Comparison of ENCODE assay signal across 10 cellular contexts in the genomic region with DNA sequence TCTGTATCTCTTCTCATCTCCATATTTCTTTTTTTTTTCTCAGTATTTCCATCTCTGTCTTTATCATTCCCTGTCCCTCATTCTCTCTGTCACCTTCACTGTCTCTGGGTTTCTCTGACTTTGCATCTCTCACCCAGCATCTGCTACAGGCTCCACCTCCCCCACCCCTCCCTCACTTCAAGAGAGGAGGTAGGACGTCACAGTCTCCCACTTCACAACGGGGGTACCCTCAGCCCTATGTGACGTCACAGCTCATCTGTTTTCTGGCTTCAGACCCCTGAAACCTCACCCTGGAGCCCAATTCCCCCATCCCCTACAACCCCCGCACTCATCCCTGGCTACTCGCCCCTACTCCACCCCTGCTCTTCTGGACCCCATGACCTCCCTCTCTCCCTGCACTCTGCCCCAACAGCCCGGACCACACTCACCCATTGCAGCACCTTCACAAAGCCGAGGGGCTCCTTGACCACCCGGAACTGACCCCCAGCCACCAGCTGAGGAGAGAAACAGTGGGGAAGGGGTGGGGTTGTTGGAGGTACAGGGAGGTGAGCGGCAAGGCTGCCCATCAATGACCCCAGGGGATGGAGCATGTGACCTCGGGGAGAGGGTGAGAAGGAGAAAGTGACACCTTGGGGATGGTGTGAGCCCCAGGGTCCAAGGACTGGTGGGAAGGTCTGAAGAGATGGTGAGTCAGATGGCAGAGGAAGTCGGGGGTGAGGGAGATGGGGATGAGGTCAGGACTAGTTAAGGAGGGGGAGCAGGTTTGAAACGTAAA. TPM values are rescaled to one million over a fixed set of nuclear protein-coding genes. Genes with fewer than 3 reads are reported as not detected.
DNase-seq lines count a peak whose midpoint lies in the region; ATAC-seq and TF ChIP-seq lines count a peak whose summit lies in the region.
"Had no signal": no experiment of that assay in that cellular context is flagged by ENCODE, and none has a peak within 500 bp of the region (broad histone marks: within the 10 kb centered on the region; RNA-seq: fewer than 3 reads in every experiment).

No MANE protein-coding gene starts in this region.

- H3K4me3 Mint-ChIP-seq in stimulated activated naive CD8-positive, alpha-beta T cell treated with anti-CD3 and anti-CD28 coated beads, Interleukin-15, Interleukin-2, amounts not matched to agents 100 ng/mL and 50 ng/mL, for 24 hours = peak overlapping the region; percentile 60
- H3K4me3 Mint-ChIP-seq in chondrocyte (ENCODE audit: unreplicated experiment) (no peak overlapping the region), type B pancreatic cell (peak overlapping the region; percentile 22)

- DNase-seq in stimulated activated naive CD8-positive, alpha-beta T cell treated with anti-CD3 and anti-CD28 coated beads, Interleukin-15, Interleukin-2, amounts not matched to agents 100 U/mL and 50 U/mL, for 24 hours = no peak
- DNase-seq in chondrocyte (ENCODE audit: low spot score) (peak; percentile 76), type B pancreatic cell (ENCODE audit: extremely low spot score, unreplicated experiment) (no peak), lower leg skin (ENCODE audit: low spot score in 2 of 2) (no peak), A172 (ENCODE audit: low spot score) (no peak)
- DNase-seq: CD4-positive, CD25-positive, alpha-beta regulatory T cell; NCI-H1930; ovary had no signal

- TF ChIP-seq CTCF in chondrocyte (IDR thresholded peaks at IDR 0.05) (no peak), type B pancreatic cell (conservative IDR thresholded peaks at IDR 0.05) (no peak), lower leg skin (IDR thresholded peaks at IDR 0.05) (no peak)

- intact Hi-C loops in lower leg skin (cut with DNase I; ENCODE audit: low total_unique reads) = no loop called here

- H3K27ac Mint-ChIP-seq in stimulated activated naive CD8-positive, alpha-beta T cell treated with anti-CD3 and anti-CD28 coated beads, Interleukin-15, Interleukin-2, amounts not matched to agents 100 ng/mL and 50 ng/mL, for 24 hours = peak overlapping the region; percentile 20
- H3K27ac Mint-ChIP-seq in chondrocyte (ENCODE audit: unreplicated experiment) = no peak overlapping the region
- H3K27ac Mint-ChIP-seq in type B pancreatic cell = no peak overlapping the region
- H3K27ac Mint-ChIP-seq: CD4-positive, CD25-positive, alpha-beta regulatory T cell had no signal

- H3K9me3 Mint-ChIP-seq in stimulated activated naive CD8-positive, alpha-beta T cell treated with anti-CD3 and anti-CD28 coated beads, Interleukin-15, Interleukin-2, amounts not matched to agents 100 ng/mL and 50 ng/mL, for 24 hours = no peaks in the 10 kb centered on the region
- no peaks in the 10 kb centered on the region for H3K9me3 Mint-ChIP-seq in chondrocyte (ENCODE audit: low read depth)
- no peaks in the 10 kb centered on the region for H3K9me3 Mint-ChIP-seq in type B pancreatic cell

- no peak overlapping the region for H3K4me3 ChIP-seq in lower leg skin (ENCODE audit: low read depth, poor library complexity, severe bottlenecking)
- H3K4me3 ChIP-seq: ovary had no signal

- WGBS in lower leg skin, 2 donors = 10 to 44% methylated on average over 11 to 12 of the region's 12 CpGs

- H3K4me1 Mint-ChIP-seq in stimulated activated naive CD8-positive, alpha-beta T cell treated with anti-CD3 and anti-CD28 coated beads, Interleukin-15, Interleukin-2, amounts not matched to agents 100 ng/mL and 50 ng/mL, for 24 hours (ENCODE audit: low read depth) = peaks cover 20% of the 10 kb centered on the region
- peaks cover 8% of the 10 kb centered on the region for H3K4me1 Mint-ChIP-seq in chondrocyte (ENCODE audit: low read depth)
- no peaks in the 10 kb centered on the region for H3K4me1 Mint-ChIP-seq in type B pancreatic cell (ENCODE audit: unreplicated experiment)

- H3K36me3 Mint-ChIP-seq in stimulated activated naive CD8-positive, alpha-beta T cell treated with anti-CD3 and anti-CD28 coated beads, Interleukin-15, Interleukin-2, amounts not matched to agents 100 ng/mL and 50 ng/mL, for 24 hours (ENCODE audit: low read depth) = no peaks in the 10 kb centered on the region
- H3K36me3 Mint-ChIP-seq in chondrocyte (ENCODE audit: low read depth) = no peaks in the 10 kb centered on the region
- H3K36me3 Mint-ChIP-seq in type B pancreatic cell = no peaks in the 10 kb centered on the region
- H3K36me3 Mint-ChIP-seq: CD4-positive, CD25-positive, alpha-beta regulatory T cell had no signal

- no peak for ATAC-seq in stimulated activated naive CD8-positive, alpha-beta T cell treated with anti-CD3 and anti-CD28 coated beads, Interleukin-15, Interleukin-2, amounts not matched to agents 100 U/mL and 50 U/mL, for 24 hours

- no peak for TF ChIP-seq POLR2A in lower leg skin (IDR thresholded peaks at IDR 0.05)

- H3K27me3 Mint-ChIP-seq in stimulated activated naive CD8-positive, alpha-beta T cell treated with anti-CD3 and anti-CD28 coated beads, Interleukin-15, Interleukin-2, amounts not matched to agents 100 ng/mL and 50 ng/mL, for 24 hours = no peaks in the 10 kb centered on the region
- H3K27me3 Mint-ChIP-seq in chondrocyte (ENCODE audit: low read depth) (no peaks in the 10 kb centered on the region), type B pancreatic cell (peaks cover 13% of the 10 kb centered on the region)
- H3K27me3 Mint-ChIP-seq: CD4-positive, CD25-positive, alpha-beta regulatory T cell had no signal

RNA-seq across cellular contexts. Expression of a gene that starts 1.3 kb away (rescaled TPM):
- 0.87 to 1.5 TPM (median 1.4 TPM) in 3 replicates for total RNA-seq in chondrocyte
- total RNA-seq in type B pancreatic cell (ENCODE audit: low replicate concordance) = 13.6 and 14.8 TPM in 2 replicates
- 1 to 10 TPM in 2 of 4 donors, under 1 TPM in 2; 0.88 to 4.8 (median 1.7) TPM for total RNA-seq in lower leg skin
- total RNA-seq in A172 (2014; rRNA removed; shearing (Covaris generic)) = 0.05 and 0.48 TPM in 2 replicates
- total RNA-seq: fibroblast of villous mesenchyme had no signal

RNA-seq across cellular contexts. Expression of a gene that starts 12.6 kb away (rescaled TPM):
- 7.2 to 8.2 TPM (median 7.5 TPM) in 3 replicates for total RNA-seq in chondrocyte
- 8.7 and 13.2 TPM in 2 replicates for total RNA-seq in type B pancreatic cell (ENCODE audit: low replicate concordance)
- total RNA-seq in lower leg skin = 10 to 100 TPM; 18.8 to 58.9 (median 33.4) TPM
- total RNA-seq in A172 (2014; rRNA removed; shearing (Covaris generic)) = 2.8 and 2.9 TPM in 2 replicates

RNA-seq across cellular contexts. Expression of a gene that starts 27.0 kb away (rescaled TPM):
- 120 to 203 TPM (median 187 TPM) in 3 replicates for total RNA-seq in chondrocyte
- total RNA-seq in type B pancreatic cell (ENCODE audit: low replicate concordance) = 25.7 and 28.2 TPM in 2 replicates
- 100 to 1,000 TPM; 126 to 132 (median 130) TPM for total RNA-seq in lower leg skin
- total RNA-seq in A172 (2014; rRNA removed; shearing (Covaris generic)) = 70.3 and 80.8 TPM in 2 replicates

RNA-seq across cellular contexts. Expression of a gene that starts 34.4 kb away (rescaled TPM):
- total RNA-seq in chondrocyte = not detected in 3 replicates
- 0.17 and 0.48 TPM in 2 replicates for total RNA-seq in type B pancreatic cell (ENCODE audit: low replicate concordance)
- total RNA-seq in lower leg skin = under 1 TPM in 3 of 4 donors, not detected in 1; 0.06 to 0.76 (median 0.15) TPM
- not detected in 2 replicates for total RNA-seq in A172 (2014; rRNA removed; shearing (Covaris generic))
- total RNA-seq: fibroblast of villous mesenchyme had no signal

RNA-seq across cellular contexts. Expression of a gene that starts 36.2 kb away (rescaled TPM):
- total RNA-seq in chondrocyte (1.6 to 3.5 TPM (median 2.9 TPM) in 3 replicates), type B pancreatic cell (ENCODE audit: low replicate concordance) (4.8 and 7.0 TPM in 2 replicates), lower leg skin (10 to 100 TPM in 2 of 4 donors, 1 to 10 TPM in 2; 6.8 to 16.5 (median 10.3) TPM)
- total RNA-seq in A172 (2014; rRNA removed; shearing (Covaris generic)) = 0.36 and 1.8 TPM in 2 replicates
